Comparison of ENCODE assay signal across 8 cellular contexts in the genomic region with DNA sequence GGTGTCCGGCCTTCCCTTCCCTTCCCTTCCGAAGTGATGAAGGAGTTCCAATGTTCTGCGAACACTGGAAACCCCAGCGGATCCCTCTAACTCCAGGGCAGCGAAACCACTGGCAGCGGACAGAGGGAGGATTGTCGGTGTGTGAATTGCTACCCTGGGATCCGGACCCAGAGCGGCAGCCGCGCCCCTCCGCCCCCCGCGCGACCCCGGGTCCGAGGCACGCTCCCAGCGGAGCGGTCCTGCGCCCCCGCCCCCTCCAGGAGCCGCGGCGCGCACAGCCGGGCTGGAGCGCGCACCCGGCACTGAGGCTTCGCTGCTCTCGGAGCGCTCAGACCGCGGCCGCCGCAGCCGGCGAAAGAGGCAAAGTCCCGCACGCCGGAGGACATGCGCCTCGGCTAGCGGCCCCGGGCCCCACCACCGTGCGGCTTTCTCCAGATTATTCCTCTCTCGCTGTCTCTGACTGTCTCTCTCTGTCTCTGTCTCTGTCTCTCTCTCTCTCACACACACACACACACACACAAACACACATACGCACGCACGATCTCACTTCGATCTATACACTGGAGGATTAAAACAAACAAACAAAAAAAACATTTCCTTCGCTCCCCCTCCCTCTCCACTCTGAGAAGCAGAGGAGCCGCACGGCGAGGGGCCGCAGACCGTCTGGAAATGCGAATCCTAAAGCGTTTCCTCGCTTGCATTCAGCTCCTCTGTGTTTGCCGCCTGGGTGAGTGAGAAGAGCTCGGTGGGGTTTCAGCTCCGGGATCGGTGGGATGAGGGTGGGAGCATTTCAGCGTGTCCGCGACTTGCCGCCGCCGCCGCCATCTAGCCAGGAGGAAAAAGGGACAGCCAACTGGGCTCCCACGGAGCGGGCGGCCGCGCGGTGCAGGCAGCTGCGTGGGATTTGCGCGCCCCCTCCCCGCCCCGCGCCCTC. TPM values are rescaled to one million over a fixed set of nuclear protein-coding genes. Genes with fewer than 3 reads are reported as not detected.
DNase-seq lines count a peak whose midpoint lies in the region; ATAC-seq and TF ChIP-seq lines count a peak whose summit lies in the region.

TSS of gene PTPRZ1 (plus strand) at position 331 of the 934 bp plus-strand sequence. CDS start at position 670, 339 bp downstream.

- H3K79me2 ChIP-seq in hepatocyte: no peaks in the 10 kb centered on the region

- in situ Hi-C loops in Caki2 (cut with HindIII; ENCODE audit: low pct_unique_long_range_greater_than_20kb, low sequenced_read_pairs): no loop called here

- H3K9ac ChIP-seq in rectal smooth muscle tissue (ENCODE audit: low read length): no peak within 1 kb of the TSS

- TF ChIP-seq CTCF in adrenal gland (IDR thresholded peaks at IDR 0.05): no peak
- no peak for TF ChIP-seq CTCF in hepatocyte (IDR thresholded peaks at IDR 0.05; ENCODE audit: poor library complexity)

- H3K4me1 ChIP-seq in adrenal gland (replicated peaks in 1 of 2) (peaks cover 0 to 4% of the 10 kb centered on the region in 2 donors), hepatocyte (ENCODE audit: insufficient read depth) (no peaks in the 10 kb centered on the region), rectal smooth muscle tissue (ENCODE audit: control insufficient read depth, insufficient read depth, low read length) (no peaks in the 10 kb centered on the region)

- DNase-seq in Caki2 (ENCODE audit: low read depth) (peak; percentile 6), HuH-7 (ENCODE audit: low spot score) (peak; percentile 50), adrenal gland (peak in 5 of 7 donors; percentile 9 to 25 (median 21)), hepatocyte (ENCODE audit: low spot score) (peak; percentile 69), NCI-H1048 (lab: John Stamatoyannopoulos, UW) (no peak), NOMO-1 treated with DMSO at 0.1 percent for 48 hours (lab: John Stamatoyannopoulos, UW; ENCODE audit: unreplicated experiment) (no peak)

- peak within 1 kb of the TSS; percentile 96 for H2AFZ ChIP-seq in hepatocyte

- peak within 1 kb of the TSS; percentile 97 for H3K4me2 ChIP-seq in hepatocyte

- H4K20me1 ChIP-seq in hepatocyte (ENCODE audit: insufficient read depth, poor library complexity, severe bottlenecking): no peaks in the 10 kb centered on the region

- no peaks in the 10 kb centered on the region for H3K9me3 ChIP-seq in adrenal gland (replicated peaks in 1 of 3)
- H3K9me3 ChIP-seq in hepatocyte (ENCODE audit: low read depth): no peaks in the 10 kb centered on the region

- H3K27me3 ChIP-seq in adrenal gland (no peaks in the 10 kb centered on the region), hepatocyte (peaks cover 76% of the 10 kb centered on the region), rectal smooth muscle tissue (ENCODE audit: control insufficient read depth, insufficient read depth, low read length) (no peaks in the 10 kb centered on the region)

- H3K9me2 ChIP-seq in hepatocyte (replicated peaks; ENCODE audit: insufficient read depth): no peaks in the 10 kb centered on the region

- ATAC-seq in HG02870 (IDR thresholded peaks at IDR 0.05; ENCODE audit: unreplicated experiment): no peak

- no peak for TF ChIP-seq POLR2A in adrenal gland (IDR thresholded peaks at IDR 0.05)

- H3K4me3 ChIP-seq in adrenal gland: peak within 1 kb of the TSS in 3 of 4 donors; percentile 9 to 60 (median 43)
- H3K4me3 ChIP-seq in hepatocyte: peak within 1 kb of the TSS; percentile 76
- H3K4me3 ChIP-seq in rectal smooth muscle tissue (ENCODE audit: low read length): peak within 1 kb of the TSS; percentile 60

- 1 to 2% (median 2%) methylated on average over 50 to 85 of the region's 85 CpGs for WGBS in adrenal gland, 4 donors
- under 1% methylated on average over 46 of the region's 85 CpGs for WGBS in hepatocyte (ENCODE audit: low lambda C conversion rate, missing lambda C conversion rate)

- H3K27ac ChIP-seq in adrenal gland (no peak within 1 kb of the TSS), hepatocyte (no peak within 1 kb of the TSS), rectal smooth muscle tissue (ENCODE audit: low read depth, low read length) (no peak within 1 kb of the TSS)

- intact Hi-C loops in adrenal gland (cut with DNase I): no loop called here

- H3K36me3 ChIP-seq in adrenal gland (replicated peaks in 1 of 2): no peaks in the 10 kb centered on the region
- H3K36me3 ChIP-seq in hepatocyte (replicated peaks; ENCODE audit: insufficient read depth, low read depth): no peaks in the 10 kb centered on the region
- no peaks in the 10 kb centered on the region for H3K36me3 ChIP-seq in rectal smooth muscle tissue (ENCODE audit: control insufficient read depth, insufficient read depth, low read length)

RNA-seq across cellular contexts. Expression of gene PTPRZ1, which starts in this region (rescaled TPM):
- not detected in 2 replicates for total RNA-seq in Caki2 (2014; rRNA removed; shearing (Covaris generic); ENCODE audit: low replicate concordance)
- total RNA-seq in adrenal gland (1 to 10 TPM in 4 of 8 donors, under 1 TPM in 4; 0.17 to 2.8 (median 1.0) TPM), hepatocyte (3.4 and 5.0 TPM in 2 replicates)
- polyA plus RNA-seq in adrenal gland (1 to 10 TPM in 1 of 3 donors, under 1 TPM in 2; 0.97 to 2.3 (median 0.98) TPM), hepatocyte (0.41 and 1.0 TPM in 2 replicates)

Comparison
In these comparisons a context has a peak if more than half of its experiments do, and no peak if none do; other contexts are left out.
1. Peak in DNase-seq in Caki2; RNA of the gene not detected or under 1 TPM.
2. DNase-seq: peak in HuH-7 (single experiment), adrenal gland (5 of 7) and hepatocyte (single experiment); none in NCI-H1048 (single experiment) and NOMO-1 treated with DMSO at 0.1 percent for 48 hours (single experiment).
3. Peak in every context shown above with its lines, with median percentiles within 50 percentile points of each other: H3K4me3 ChIP-seq.